9 cellular contexts compared by ENCODE assay signal in the genomic region with DNA sequence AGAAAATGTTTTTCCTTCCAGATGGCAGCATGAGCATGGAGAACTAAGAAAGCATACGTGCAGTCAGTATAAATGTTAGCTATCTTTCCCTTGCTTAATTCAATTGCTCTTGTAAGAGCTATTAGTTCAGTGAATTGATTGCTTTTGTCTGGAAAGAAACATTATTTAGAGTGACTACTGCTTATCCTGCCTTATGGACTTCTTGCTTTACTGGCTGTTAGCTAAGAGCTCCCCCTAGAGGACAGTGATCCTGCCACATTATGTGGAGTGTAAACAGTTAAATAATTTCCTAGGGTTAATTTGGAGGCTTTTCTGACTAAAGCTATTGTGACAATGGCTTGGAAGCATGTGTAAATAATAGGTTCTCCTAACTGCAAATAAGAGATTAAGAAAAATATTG.
DNase-seq lines count a peak whose midpoint lies in the region; ATAC-seq and TF ChIP-seq lines count a peak whose summit lies in the region.
"Had no signal": no experiment of that assay in that cellular context is flagged by ENCODE, and none has a peak within 500 bp of the region (broad histone marks: within the 10 kb centered on the region; RNA-seq: fewer than 3 reads in every experiment).

No MANE protein-coding gene starts in this region.

- TF ChIP-seq CTCF in HFF-Myc (IDR thresholded peaks at IDR 0.05; ENCODE audit: low read depth, low read length, missing control alignments) (peak; percentile 49), foreskin keratinocyte (conservative IDR thresholded peaks at IDR 0.05) (peak; percentile 38)

- H3K4me1 ChIP-seq in foreskin keratinocyte = no peaks in the 10 kb centered on the region
- H3K4me1 ChIP-seq: sigmoid colon had no signal

- no peaks in the 10 kb centered on the region for H3K27me3 ChIP-seq in foreskin keratinocyte
- H3K27me3 ChIP-seq: sigmoid colon had no signal

- peak; percentile 76 for DNase-seq in DMS53 (lab: John Stamatoyannopoulos, UW)
- DNase-seq in HFF-Myc (ENCODE audit: extremely low read depth, low read depth) = no peak
- DNase-seq in RPMI8226 = peak; percentile 45
- DNase-seq in foreskin keratinocyte = no peak
- DNase-seq in NCI-H226 = no peak
- DNase-seq in DMS79 (lab: John Stamatoyannopoulos, UW) = no peak
- no peak for DNase-seq in activated CD4-positive, alpha-beta T cell treated with anti-CD3 and anti-CD28 coated beads for 4 hours
- DNase-seq in iPS-NIHi11 (ENCODE audit: low spot score) = no peak
- DNase-seq: sigmoid colon had no signal

- no peak overlapping the region for H3K4me3 ChIP-seq in HFF-Myc (replicated peaks; ENCODE audit: low read depth, low read length)
- H3K4me3 ChIP-seq: sigmoid colon had no signal

- H3K27ac ChIP-seq in foreskin keratinocyte = no peak overlapping the region
- H3K27ac ChIP-seq: sigmoid colon had no signal

- no peak for ATAC-seq in foreskin keratinocyte

Comparison
In these comparisons a context has a peak if more than half of its experiments do, and no peak if none do; other contexts are left out.
1. DNase-seq: peak in DMS53 (single experiment) and RPMI8226 (single experiment); none in HFF-Myc (single experiment), foreskin keratinocyte (0 of 2), NCI-H226 (single experiment), DMS79 (single experiment), activated CD4-positive, alpha-beta T cell treated with anti-CD3 and anti-CD28 coated beads for 4 hours (0 of 2) and iPS-NIHi11 (single experiment).